1 cellular context compared by ENCODE assay signal in the genomic region with DNA sequence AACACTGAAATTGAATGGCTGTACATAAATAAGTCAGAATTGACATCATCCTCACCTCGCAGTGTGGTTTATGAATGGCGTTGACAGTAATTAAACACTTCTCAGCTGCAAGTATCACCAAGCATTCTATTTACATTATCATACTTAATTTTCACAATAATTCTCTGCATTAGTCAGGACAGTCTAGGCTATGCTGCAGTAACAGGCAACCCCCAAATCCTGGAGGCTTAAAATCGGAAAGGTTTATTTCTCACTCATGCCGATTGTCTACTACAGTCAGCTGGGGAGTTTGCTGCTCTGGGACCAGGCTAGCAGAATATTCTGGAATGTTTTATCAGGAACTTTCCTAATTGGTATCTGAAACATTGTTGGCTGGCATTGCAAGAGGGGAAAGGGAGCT.
TF ChIP-seq lines count a peak whose summit lies in the region.

No MANE protein-coding gene starts in this region.

TF ChIP-seq in GM12878, 131 proteins besides CTCF, POLR2A, EP300 and RAD21:
- TF ChIP-seq ATF7 (IDR thresholded peaks at IDR 0.05; ENCODE audit: low read depth), result peak; percentile 36; the same call in 1 of the 2 replicates
- 0 out of 2 replicates have a peak, but pooled peaks have one; percentile 40 for TF ChIP-seq TCF7 (IDR thresholded peaks at IDR 0.05; ENCODE audit: borderline replicate concordance)
- TF ChIP-seq JUNB (IDR thresholded peaks at IDR 0.05), result peak; percentile 12; the same call in 1 of the 2 replicates
- TF ChIP-seq MTA2 (IDR thresholded peaks at IDR 0.05; ENCODE audit: low read depth), result 0 out of 2 replicates have a peak, but pooled peaks have one; percentile 29
- no peak for TF ChIP-seq ZBTB4 (CRISPR knock-in tag; IDR thresholded peaks at IDR 0.05)
- TF ChIP-seq RUNX3 (IDR thresholded peaks at IDR 0.05; ENCODE audit: low read length), result peak; percentile 60; the same call in 1 of the 2 replicates
- TF ChIP-seq DPF2 (IDR thresholded peaks at IDR 0.05), result 0 out of 2 replicates have a peak, but pooled peaks have one; percentile 16
- 0 out of 2 replicates have a peak, but pooled peaks have one; percentile 40 for TF ChIP-seq ZNF217 (IDR thresholded peaks at IDR 0.05)
- no peak for TF ChIP-seq STAT3 (IDR thresholded peaks at IDR 0.05; ENCODE audit: low read depth, low read length)
- TF ChIP-seq BCL11A (IDR thresholded peaks at IDR 0.05; ENCODE audit: low read depth, low read length), result peak; percentile 9; the same call in 1 of the 2 replicates
TF ChIP-seq in GM12878: peak in this region for 8.
